In the genomic region with DNA sequence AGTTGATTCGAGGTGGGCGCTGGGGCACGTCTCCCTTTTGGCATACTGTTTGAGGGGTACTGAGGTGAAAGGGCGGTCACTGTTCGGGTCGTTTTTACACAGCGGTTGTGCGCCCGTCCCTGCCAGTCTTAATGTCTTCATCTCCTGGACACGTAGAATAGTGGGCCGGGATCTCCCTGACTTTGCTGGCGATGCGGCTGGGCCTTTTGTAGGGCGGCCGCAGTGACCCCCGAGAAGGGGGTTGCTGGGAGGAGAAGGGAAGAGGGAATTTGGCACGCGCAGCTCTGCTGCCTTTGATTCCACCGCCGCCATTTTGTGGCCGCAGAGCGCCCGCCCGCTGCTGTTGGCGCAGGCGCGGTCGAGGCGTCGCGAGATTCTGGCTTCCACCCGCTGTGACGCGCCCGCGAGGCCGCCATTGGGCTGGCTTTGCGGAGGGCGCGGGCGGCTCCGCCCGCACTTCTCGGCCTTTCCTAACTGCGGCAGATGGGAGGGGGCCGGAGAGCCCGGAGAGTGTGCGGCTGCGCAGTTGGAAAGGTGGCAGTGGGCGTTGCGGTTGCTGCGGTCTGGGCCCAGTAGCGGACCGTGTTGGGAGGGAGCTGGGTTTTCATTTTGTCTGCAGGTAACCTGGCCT, we compare ENCODE assay signal across 1 cellular context.
A peak's percentile ranks its signal among the peaks of the same experiment; 100 is the strongest.
TF ChIP-seq lines count a peak whose summit lies in the region.

No MANE protein-coding gene starts in this region.

TF ChIP-seq in K562, 482 proteins besides CTCF, POLR2A, EP300 and RAD21 (continued from another document and continues in another):
- TF ChIP-seq, protein P1, sequence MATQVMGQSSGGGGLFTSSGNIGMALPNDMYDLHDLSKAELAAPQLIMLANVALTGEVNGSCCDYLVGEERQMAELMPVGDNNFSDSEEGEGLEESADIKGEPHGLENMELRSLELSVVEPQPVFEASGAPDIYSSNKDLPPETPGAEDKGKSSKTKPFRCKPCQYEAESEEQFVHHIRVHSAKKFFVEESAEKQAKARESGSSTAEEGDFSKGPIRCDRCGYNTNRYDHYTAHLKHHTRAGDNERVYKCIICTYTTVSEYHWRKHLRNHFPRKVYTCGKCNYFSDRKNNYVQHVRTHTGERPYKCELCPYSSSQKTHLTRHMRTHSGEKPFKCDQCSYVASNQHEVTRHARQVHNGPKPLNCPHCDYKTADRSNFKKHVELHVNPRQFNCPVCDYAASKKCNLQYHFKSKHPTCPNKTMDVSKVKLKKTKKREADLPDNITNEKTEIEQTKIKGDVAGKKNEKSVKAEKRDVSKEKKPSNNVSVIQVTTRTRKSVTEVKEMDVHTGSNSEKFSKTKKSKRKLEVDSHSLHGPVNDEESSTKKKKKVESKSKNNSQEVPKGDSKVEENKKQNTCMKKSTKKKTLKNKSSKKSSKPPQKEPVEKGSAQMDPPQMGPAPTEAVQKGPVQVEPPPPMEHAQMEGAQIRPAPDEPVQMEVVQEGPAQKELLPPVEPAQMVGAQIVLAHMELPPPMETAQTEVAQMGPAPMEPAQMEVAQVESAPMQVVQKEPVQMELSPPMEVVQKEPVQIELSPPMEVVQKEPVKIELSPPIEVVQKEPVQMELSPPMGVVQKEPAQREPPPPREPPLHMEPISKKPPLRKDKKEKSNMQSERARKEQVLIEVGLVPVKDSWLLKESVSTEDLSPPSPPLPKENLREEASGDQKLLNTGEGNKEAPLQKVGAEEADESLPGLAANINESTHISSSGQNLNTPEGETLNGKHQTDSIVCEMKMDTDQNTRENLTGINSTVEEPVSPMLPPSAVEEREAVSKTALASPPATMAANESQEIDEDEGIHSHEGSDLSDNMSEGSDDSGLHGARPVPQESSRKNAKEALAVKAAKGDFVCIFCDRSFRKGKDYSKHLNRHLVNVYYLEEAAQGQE (CRISPR knock-in tag; IDR thresholded peaks at IDR 0.05; ENCODE audit: low read depth) = 0 out of 2 replicates have a peak, but pooled peaks have one; percentile 5
- TF ChIP-seq FOXP1 (CRISPR knock-in tag; IDR thresholded peaks at IDR 0.05) (0 out of 2 replicates have a peak, but pooled peaks have one; percentile 31), C11orf30 (IDR thresholded peaks at IDR 0.05; ENCODE audit: low read depth) (0 out of 2 replicates have a peak, but pooled peaks have one; percentile 6), ZNF511 (CRISPR knock-in tag; IDR thresholded peaks at IDR 0.05) (peak; percentile 11; the same call in 1 of the 2 replicates), SMAD1 (IDR thresholded peaks at IDR 0.05; ENCODE audit: low read depth, low read length, partially characterized antibody) (peak; percentile 56), RNF2 (IDR thresholded peaks at IDR 0.05) (0 out of 2 replicates have a peak, but pooled peaks have one; percentile 8), SIN3A (IDR thresholded peaks at IDR 0.05; ENCODE audit: borderline replicate concordance in 2 of 2, control insufficient read depth in 1 of 2, low read depth in 2 of 2, low read length in 2 of 2) (peak in 1 of 2 experiments; percentile 54; a peak in 1 of 4 replicates), FOXK1 (CRISPR knock-in tag; IDR thresholded peaks at IDR 0.05; ENCODE audit: borderline replicate concordance) (0 out of 2 replicates have a peak, but pooled peaks have one; percentile 74), SRF (CRISPR knock-in tag; IDR thresholded peaks at IDR 0.05) (no peak), GATAD2A (IDR thresholded peaks at IDR 0.05) (no peak), PML (IDR thresholded peaks at IDR 0.05; ENCODE audit: low read length) (peak; percentile 12; the same call in 1 of the 2 replicates), YY1 (IDR thresholded peaks at IDR 0.05; ENCODE audit: borderline replicate concordance in 1 of 3, control insufficient read depth in 1 of 3, extremely low read depth in 1 of 3, insufficient read depth in 3 of 3, insufficient read length in 1 of 3, insufficient replicate concordance in 2 of 3, low read depth in 1 of 3, low read length in 2 of 3) (peak; percentile 92 to 98 (median 97)), TRIM28 (IDR thresholded peaks at IDR 0.05) (no peak), PHF8 (IDR thresholded peaks at IDR 0.05; ENCODE audit: borderline replicate concordance, low read length) (peak; percentile 32), HNRNPLL (IDR thresholded peaks at IDR 0.05; ENCODE audit: low read depth, low read length, poor library complexity, severe bottlenecking) (peak; percentile 37), ZNF766 (CRISPR knock-in tag; conservative IDR thresholded peaks at IDR 0.05) (no peak), FIP1L1 (IDR thresholded peaks at IDR 0.05; ENCODE audit: low read depth, low read length, poor library complexity, severe bottlenecking) (peak; percentile 92), HNRNPL (IDR thresholded peaks at IDR 0.05; ENCODE audit: low read depth, low read length) (0 out of 2 replicates have a peak, but pooled peaks have one; percentile 46), PCBP1 (IDR thresholded peaks at IDR 0.05; ENCODE audit: low read depth, low read length, poor library complexity, severe bottlenecking) (peak; percentile 75), BRD9 (IDR thresholded peaks at IDR 0.05; ENCODE audit: low read depth, partially characterized antibody) (no peak), E2F4 (CRISPR knock-in tag; IDR thresholded peaks at IDR 0.05; ENCODE audit: low read depth) (0 out of 2 replicates have a peak, but pooled peaks have one; percentile 16), PRPF4 (IDR thresholded peaks at IDR 0.05; ENCODE audit: insufficient read depth, low read depth, low read length, poor library complexity, severe bottlenecking) (peak; percentile 89), RBM25 (IDR thresholded peaks at IDR 0.05; ENCODE audit: low read depth, low read length, severe bottlenecking) (peak; percentile 82), ZBTB17 (CRISPR knock-in tag; IDR thresholded peaks at IDR 0.05) (0 out of 2 replicates have a peak, but pooled peaks have one; percentile 34), ID3 (CRISPR knock-in tag; IDR thresholded peaks at IDR 0.05) (no peak), ID3 (tag; IDR thresholded peaks at IDR 0.05) (peak; percentile 43; the same call in 1 of the 2 replicates), ZMIZ1 (IDR thresholded peaks at IDR 0.05; ENCODE audit: low read depth in 2 of 2, low read length in 2 of 2) (no peak), THAP12 (CRISPR knock-in tag; IDR thresholded peaks at IDR 0.05) (0 out of 2 replicates have a peak, but pooled peaks have one; percentile 16), ZNF197 (CRISPR knock-in tag; IDR thresholded peaks at IDR 0.05; ENCODE audit: low read depth) (no peak), BRD4 (IDR thresholded peaks at IDR 0.05) (peak; percentile 93), SMAD3 (CRISPR knock-in tag; conservative IDR thresholded peaks at IDR 0.05) (0 out of 2 replicates have a peak, but pooled peaks have one; percentile 35), MYC (IDR thresholded peaks at IDR 0.05; ENCODE audit: low read depth, low read length) (peak; percentile 45; the same call in 1 of the 2 replicates), MYC (CRISPR knock-in tag; IDR thresholded peaks at IDR 0.05; ENCODE audit: borderline replicate concordance, low read depth) (no peak), NRF1 (conservative IDR thresholded peaks at IDR 0.05 in 1 of 2, IDR thresholded peaks at IDR 0.05 in 1 of 2) (peak; percentile 86 to 89), ZNF311 (CRISPR knock-in tag; IDR thresholded peaks at IDR 0.05) (no peak), MCM2 (IDR thresholded peaks at IDR 0.05; ENCODE audit: low read depth) (no peak), ZSCAN29 (IDR thresholded peaks at IDR 0.05) (no peak), HNRNPK (IDR thresholded peaks at IDR 0.05; ENCODE audit: low read depth, low read length, poor library complexity, severe bottlenecking) (peak; percentile 49), POLR2AphosphoS2 (IDR thresholded peaks at IDR 0.05; ENCODE audit: low read length) (peak; percentile 66; the same call in 1 of the 2 replicates), ZKSCAN3 (CRISPR knock-in tag; IDR thresholded peaks at IDR 0.05) (no peak), RBBP5 (IDR thresholded peaks at IDR 0.05; ENCODE audit: borderline replicate concordance, insufficient read depth, low read length, poor library complexity, severe bottlenecking) (peak; percentile 73), XRCC5 (IDR thresholded peaks at IDR 0.05; ENCODE audit: low read depth, low read length) (no peak; the same call in 1 of the 2 replicates)
- TF ChIP-seq, protein P2, sequence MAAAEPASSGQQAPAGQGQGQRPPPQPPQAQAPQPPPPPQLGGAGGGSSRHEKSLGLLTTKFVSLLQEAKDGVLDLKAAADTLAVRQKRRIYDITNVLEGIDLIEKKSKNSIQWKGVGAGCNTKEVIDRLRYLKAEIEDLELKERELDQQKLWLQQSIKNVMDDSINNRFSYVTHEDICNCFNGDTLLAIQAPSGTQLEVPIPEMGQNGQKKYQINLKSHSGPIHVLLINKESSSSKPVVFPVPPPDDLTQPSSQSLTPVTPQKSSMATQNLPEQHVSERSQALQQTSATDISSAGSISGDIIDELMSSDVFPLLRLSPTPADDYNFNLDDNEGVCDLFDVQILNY (CRISPR knock-in tag; IDR thresholded peaks at IDR 0.05) = peak; percentile 61; the same call in 1 of the 2 replicates
- TF ChIP-seq, protein P3, sequence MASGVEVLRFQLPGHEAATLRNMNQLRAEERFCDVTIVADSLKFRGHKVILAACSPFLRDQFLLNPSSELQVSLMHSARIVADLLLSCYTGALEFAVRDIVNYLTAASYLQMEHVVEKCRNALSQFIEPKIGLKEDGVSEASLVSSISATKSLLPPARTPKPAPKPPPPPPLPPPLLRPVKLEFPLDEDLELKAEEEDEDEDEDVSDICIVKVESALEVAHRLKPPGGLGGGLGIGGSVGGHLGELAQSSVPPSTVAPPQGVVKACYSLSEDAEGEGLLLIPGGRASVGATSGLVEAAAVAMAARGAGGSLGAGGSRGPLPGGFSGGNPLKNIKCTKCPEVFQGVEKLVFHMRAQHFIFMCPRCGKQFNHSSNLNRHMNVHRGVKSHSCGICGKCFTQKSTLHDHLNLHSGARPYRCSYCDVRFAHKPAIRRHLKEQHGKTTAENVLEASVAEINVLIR (CRISPR knock-in tag; IDR thresholded peaks at IDR 0.05) = no peak
- TF ChIP-seq, protein P4, sequence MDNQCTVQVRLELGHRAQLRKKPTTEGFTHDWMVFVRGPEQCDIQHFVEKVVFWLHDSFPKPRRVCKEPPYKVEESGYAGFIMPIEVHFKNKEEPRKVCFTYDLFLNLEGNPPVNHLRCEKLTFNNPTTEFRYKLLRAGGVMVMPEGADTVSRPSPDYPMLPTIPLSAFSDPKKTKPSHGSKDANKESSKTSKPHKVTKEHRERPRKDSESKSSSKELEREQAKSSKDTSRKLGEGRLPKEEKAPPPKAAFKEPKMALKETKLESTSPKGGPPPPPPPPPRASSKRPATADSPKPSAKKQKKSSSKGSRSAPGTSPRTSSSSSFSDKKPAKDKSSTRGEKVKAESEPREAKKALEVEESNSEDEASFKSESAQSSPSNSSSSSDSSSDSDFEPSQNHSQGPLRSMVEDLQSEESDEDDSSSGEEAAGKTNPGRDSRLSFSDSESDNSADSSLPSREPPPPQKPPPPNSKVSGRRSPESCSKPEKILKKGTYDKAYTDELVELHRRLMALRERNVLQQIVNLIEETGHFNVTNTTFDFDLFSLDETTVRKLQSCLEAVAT (IDR thresholded peaks at IDR 0.05) = peak; percentile 77; a peak in 3 of 4 replicates
